ENCODE assay signal across 17 cellular contexts in genomic region chr3:168117059-168117458, GRCh38. TPM values are rescaled to one million over a fixed set of nuclear protein-coding genes. Genes with fewer than 3 reads are reported as not detected.
DNase-seq lines count a peak whose midpoint lies in the region; ATAC-seq, FAIRE-seq and TF ChIP-seq lines count a peak whose summit lies in the region.
"Had no signal": no experiment of that assay in that cellular context is flagged by ENCODE, and none has a peak within 500 bp of the region (broad histone marks: within the 10 kb centered on the region; RNA-seq: fewer than 3 reads in every experiment).

No MANE protein-coding gene starts in this region.

- H3K9ac ChIP-seq in HepG2 (ENCODE audit: insufficient read depth, low read depth, low read length) = no peak overlapping the region
- H3K9ac ChIP-seq in endodermal cell (ENCODE audit: extremely low read depth, low read length, poor library complexity, severe bottlenecking) = no peak overlapping the region
- H3K9ac ChIP-seq: parathyroid adenoma had no signal

- H3K9me3 ChIP-seq in HepG2 (ENCODE audit: low read length) (no peaks in the 10 kb centered on the region), right lobe of liver (no peaks in the 10 kb centered on the region), hepatocyte (ENCODE audit: low read depth) (no peaks in the 10 kb centered on the region), endodermal cell (ENCODE audit: control insufficient read depth, low read length) (peaks cover 7% of the 10 kb centered on the region), Peyer's patch (no peaks in the 10 kb centered on the region)
- no peaks in the 10 kb centered on the region for H3K9me3 ChIP-seq in naive thymus-derived CD4-positive, alpha-beta T cell (ENCODE audit: control insufficient read depth in 2 of 3, low read length in 3 of 3)
- H3K9me3 ChIP-seq: heart left ventricle had no signal

- CTCF ChIA-PET in HepG2 (lab: Yijun Ruan, JAX; ENCODE audit: low intra/inter-chr PET ratio, low total read pairs) = no interaction called here
- CTCF ChIA-PET in naive thymus-derived CD4-positive, alpha-beta T cell (lab: Charles Lee) = no interaction called here

- no peak for TF ChIP-seq POLR2A in HepG2 (IDR thresholded peaks at IDR 0.05; ENCODE audit: insufficient read depth in 1 of 2, low read depth in 2 of 2, low read length in 2 of 2)
- TF ChIP-seq POLR2A in right lobe of liver (IDR thresholded peaks at IDR 0.05) = no peak
- TF ChIP-seq POLR2A in Peyer's patch (IDR thresholded peaks at IDR 0.05) = no peak

- TF ChIP-seq CTCF in HepG2 (CRISPR knock-in tag; IDR thresholded peaks at IDR 0.05) (no peak), right lobe of liver (IDR thresholded peaks at IDR 0.05) (no peak), astrocyte of the cerebellum (IDR thresholded peaks at IDR 0.05; ENCODE audit: low read depth, low read length, missing control alignments) (no peak), hepatocyte (IDR thresholded peaks at IDR 0.05; ENCODE audit: poor library complexity) (no peak), endodermal cell (conservative IDR thresholded peaks at IDR 0.05) (no peak), Peyer's patch (IDR thresholded peaks at IDR 0.05) (no peak)

- 35% methylated on average over 3 of the region's 3 CpGs for WGBS in HepG2 (ENCODE audit: low lambda C conversion rate)
- WGBS in right lobe of liver (ENCODE audit: insufficient coverage, low coverage, low lambda C conversion rate, missing lambda C conversion rate) = 64% methylated on average over 3 of the region's 3 CpGs
- 52% methylated on average over 3 of the region's 3 CpGs for WGBS in hepatocyte (ENCODE audit: low lambda C conversion rate, missing lambda C conversion rate)
- WGBS in endodermal cell (ENCODE audit: insufficient coverage in 1 of 2, insufficient read length in 1 of 2), 2 experiments = 93% methylated on average over 2 of the region's 3 CpGs; no CpG with 5 or more reads in 1 of the 2 experiments

- FAIRE-seq in HepG2 (lab: Jason Lieb, UNC) = no peak
- FAIRE-seq: GM12878 had no signal

- H3K4me3 Mint-ChIP-seq in endodermal cell = no peak overlapping the region
- H3K4me3 Mint-ChIP-seq in naive thymus-derived CD4-positive, alpha-beta T cell = no peak overlapping the region
- H3K4me3 Mint-ChIP-seq: activated naive CD8-positive, alpha-beta T cell; H9 had no signal

- peaks cover 21% of the 10 kb centered on the region for H3K4me1 ChIP-seq in HepG2 (ENCODE audit: insufficient read depth, low read length)
- peaks cover 0 to 13% (median 0%) of the 10 kb centered on the region in 4 donors for H3K4me1 ChIP-seq in right lobe of liver
- peaks cover 14% of the 10 kb centered on the region for H3K4me1 ChIP-seq in hepatocyte (ENCODE audit: insufficient read depth)
- peaks cover 3% of the 10 kb centered on the region for H3K4me1 ChIP-seq in endodermal cell (ENCODE audit: control insufficient read depth, insufficient read depth, low read length)
- H3K4me1 ChIP-seq in Peyer's patch = peaks cover 0 to 24% (median 0%) of the 10 kb centered on the region in 4 donors
- no peaks in the 10 kb centered on the region for H3K4me1 ChIP-seq in naive thymus-derived CD4-positive, alpha-beta T cell (ENCODE audit: control insufficient read depth in 2 of 2, insufficient read depth in 2 of 2, low read length in 2 of 2)
- H3K4me1 ChIP-seq: parathyroid adenoma had no signal

- ATAC-seq in HepG2 (no peak), right lobe of liver (no peak)
- ATAC-seq in naive thymus-derived CD4-positive, alpha-beta T cell = no peak

- no peaks in the 10 kb centered on the region for H3K27me3 Mint-ChIP-seq in endodermal cell (ENCODE audit: insufficient read depth)
- H3K27me3 Mint-ChIP-seq in naive thymus-derived CD4-positive, alpha-beta T cell = peaks cover 0 to 4% (median 0%) of the 10 kb centered on the region in 5 donors
- H3K27me3 Mint-ChIP-seq: activated naive CD8-positive, alpha-beta T cell had no signal

- H3K4me1 Mint-ChIP-seq in endodermal cell = peaks cover 9% of the 10 kb centered on the region
- H3K4me1 Mint-ChIP-seq in naive thymus-derived CD4-positive, alpha-beta T cell = no peaks in the 10 kb centered on the region
- H3K4me1 Mint-ChIP-seq: H9 had no signal

- H3K27ac ChIP-seq in HepG2 (ENCODE audit: extremely low read length, insufficient read depth, low read length) (no peak overlapping the region), right lobe of liver (no peak overlapping the region), hepatocyte (peak overlapping the region; percentile 5), endodermal cell (ENCODE audit: low read depth, low read length) (no peak overlapping the region), Peyer's patch (peak overlapping the region in 1 of 4 donors; percentile 35)
- no peak overlapping the region for H3K27ac ChIP-seq in naive thymus-derived CD4-positive, alpha-beta T cell (ENCODE audit: low read depth, low read length)
- H3K27ac ChIP-seq: parathyroid adenoma had no signal

- in situ Hi-C loops in HepG2 (cut with HindIII; ENCODE audit: extremely low pct_ligation_motif_present, low pct_unique_long_range_greater_than_20kb) (no loop called here), astrocyte of the cerebellum (cut with HindIII; ENCODE audit: low sequenced_read_pairs) (no loop called here)

- intact Hi-C loops in HepG2 (cut with micrococcal nuclease; ENCODE audit: unreplicated experiment) = no loop called here
- intact Hi-C loops in right lobe of liver (cut with DNase I) = no loop called here
- intact Hi-C loops in naive thymus-derived CD4-positive, alpha-beta T cell (cut with micrococcal nuclease) = no loop called here

- H3K27me3 ChIP-seq in HepG2 (ENCODE audit: control insufficient read depth in 1 of 2, insufficient read depth in 2 of 2, low read length in 2 of 2) (no peaks in the 10 kb centered on the region), right lobe of liver (no peaks in the 10 kb centered on the region), hepatocyte (no peaks in the 10 kb centered on the region), endodermal cell (ENCODE audit: control insufficient read depth, insufficient read depth, low read length, poor library complexity, severe bottlenecking) (no peaks in the 10 kb centered on the region), Peyer's patch (no peaks in the 10 kb centered on the region)
- H3K27me3 ChIP-seq in naive thymus-derived CD4-positive, alpha-beta T cell (ENCODE audit: control insufficient read depth in 2 of 2, insufficient read depth in 2 of 2, low read length in 2 of 2) = no peaks in the 10 kb centered on the region
- H3K27me3 ChIP-seq: heart left ventricle had no signal

- H3K9me3 Mint-ChIP-seq in endodermal cell = no peaks in the 10 kb centered on the region
- peaks cover 0 to 9% (median 0%) of the 10 kb centered on the region in 11 donors for H3K9me3 Mint-ChIP-seq in naive thymus-derived CD4-positive, alpha-beta T cell
- H3K9me3 Mint-ChIP-seq: H9 had no signal

- no peak for TF ChIP-seq EP300 in HepG2 (IDR thresholded peaks at IDR 0.05; ENCODE audit: low read depth in 2 of 2, low read length in 2 of 2)
- TF ChIP-seq EP300 in HepG2 (CRISPR knock-in tag; IDR thresholded peaks at IDR 0.05; ENCODE audit: borderline replicate concordance) = no peak

- no peak for TF ChIP-seq RAD21 in HepG2 (CRISPR knock-in tag; IDR thresholded peaks at IDR 0.05)

- H3K36me3 ChIP-seq in HepG2 (replicated peaks in 1 of 2; ENCODE audit: control insufficient read depth in 1 of 2, insufficient read depth in 2 of 2, low read length in 2 of 2) (no peaks in the 10 kb centered on the region), right lobe of liver (no peaks in the 10 kb centered on the region), hepatocyte (replicated peaks; ENCODE audit: insufficient read depth, low read depth) (no peaks in the 10 kb centered on the region), endodermal cell (ENCODE audit: control insufficient read depth, insufficient read depth, low read length) (no peaks in the 10 kb centered on the region), Peyer's patch (no peaks in the 10 kb centered on the region)
- H3K36me3 ChIP-seq in naive thymus-derived CD4-positive, alpha-beta T cell (ENCODE audit: control insufficient read depth in 2 of 3, insufficient read depth in 3 of 3, low read length in 3 of 3) = no peaks in the 10 kb centered on the region
- H3K36me3 ChIP-seq: heart left ventricle had no signal

- H2AFZ ChIP-seq in HepG2 (ENCODE audit: low read length) (no peak overlapping the region), hepatocyte (peak overlapping the region; percentile 20)

- H3K79me2 ChIP-seq in HepG2 (ENCODE audit: insufficient read depth, low read length) (no peaks in the 10 kb centered on the region), hepatocyte (no peaks in the 10 kb centered on the region)
- H3K79me2 ChIP-seq: parathyroid adenoma had no signal

- no peak for DNase-seq in HepG2 (ENCODE audit: low spot score)
- DNase-seq in right lobe of liver = no peak
- peak; percentile 67 for DNase-seq in astrocyte of the cerebellum (ENCODE audit: low read depth)
- no peak for DNase-seq in hepatocyte (ENCODE audit: low spot score)
- no peak for DNase-seq in endodermal cell
- DNase-seq in Peyer's patch = no peak
- no peak for DNase-seq in naive thymus-derived CD4-positive, alpha-beta T cell
- no peak for DNase-seq in T1000 (lab: John Stamatoyannopoulos, UW)
- DNase-seq: DMS 273 treated with DMSO at 0.1 percent for 48 hours, H9, MV-4-11, NCI-H524 treated with DMSO at 0.1 percent for 48 hours, SHP77 treated with DMSO at 0.1 percent for 48 hours had no signal

- H3K27ac Mint-ChIP-seq in endodermal cell = no peak overlapping the region
- no peak overlapping the region for H3K27ac Mint-ChIP-seq in naive thymus-derived CD4-positive, alpha-beta T cell
- H3K27ac Mint-ChIP-seq: activated naive CD8-positive, alpha-beta T cell; H9 had no signal

- POLR2A ChIA-PET in HepG2 (lab: Yijun Ruan, JAX) = no interaction called here
- POLR2A ChIA-PET in naive thymus-derived CD4-positive, alpha-beta T cell (lab: Charles Lee) = no interaction called here

- peak overlapping the region; percentile 62; the same call in 1 of the 2 replicates for H3K4me2 ChIP-seq in HepG2 (ENCODE audit: low read depth, low read length)
- no peak overlapping the region for H3K4me2 ChIP-seq in hepatocyte

- H3K4me3 ChIP-seq in HepG2 (replicated peaks in 1 of 3; ENCODE audit: insufficient read depth in 1 of 3, low read depth in 2 of 3, low read length in 3 of 3) = no peak overlapping the region
- no peak overlapping the region for H3K4me3 ChIP-seq in right lobe of liver
- no peak overlapping the region for H3K4me3 ChIP-seq in astrocyte of the cerebellum (ENCODE audit: low read depth, low read length)
- no peak overlapping the region for H3K4me3 ChIP-seq in hepatocyte
- no peak overlapping the region for H3K4me3 ChIP-seq in endodermal cell (ENCODE audit: low read length)
- no peak overlapping the region for H3K4me3 ChIP-seq in Peyer's patch
- no peak overlapping the region for H3K4me3 ChIP-seq in naive thymus-derived CD4-positive, alpha-beta T cell (ENCODE audit: low read length)
- H3K4me3 ChIP-seq: GM12878, heart left ventricle had no signal

- BruUV-seq in HepG2 (replicated peaks; lab: Mats Ljungman, UMichigan) = no TSS peak

- H3K36me3 Mint-ChIP-seq in endodermal cell (ENCODE audit: low read depth) = no peaks in the 10 kb centered on the region
- H3K36me3 Mint-ChIP-seq in naive thymus-derived CD4-positive, alpha-beta T cell = no peaks in the 10 kb centered on the region
- H3K36me3 Mint-ChIP-seq: activated naive CD8-positive, alpha-beta T cell had no signal

- H4K20me1 ChIP-seq in HepG2 (ENCODE audit: insufficient read depth, low read length) (no peaks in the 10 kb centered on the region), hepatocyte (ENCODE audit: insufficient read depth, poor library complexity, severe bottlenecking) (no peaks in the 10 kb centered on the region)

- no peaks in the 10 kb centered on the region for H3K9me2 ChIP-seq in hepatocyte (replicated peaks; ENCODE audit: insufficient read depth)

RNA-seq across cellular contexts. Expression of gene GOLIM4, which starts 21.3 kb away (rescaled TPM):
- 31.5 and 47.7 TPM in 2 replicates for total RNA-seq in HepG2 (2016; rRNA removed; fragmentation: Illumina TruSeq; extraction: Trizol)
- 7.7 and 9.3 TPM in 2 replicates for total RNA-seq in HepG2 (2016; cell fraction: cytosol; rRNA removed; fragmentation: Illumina TruSeq; extraction: Trizol; ENCODE audit: low read depth)
- total RNA-seq in HepG2 (2016; cell fraction: insoluble cytoplasmic fraction; rRNA removed; fragmentation: Illumina TruSeq; extraction: Trizol) = 33.4 and 49.5 TPM in 2 replicates
- total RNA-seq in HepG2 (2016; cell fraction: membrane; rRNA removed; fragmentation: Illumina TruSeq; extraction: Trizol) = 11.5 and 12.4 TPM in 2 replicates
- 45.0 and 48.7 TPM in 2 replicates for total RNA-seq in HepG2 (2016; cell fraction: nucleus; rRNA removed; fragmentation: Illumina TruSeq; extraction: Trizol)
- polyA plus RNA-seq in HepG2 (2011; rRNA removed) = 10.8 and 10.9 TPM in 2 replicates
- polyA plus RNA-seq in HepG2 (2011; cell fraction: cytosol; rRNA removed) = 13.3 and 13.6 TPM in 2 replicates
- 12.0 and 12.4 TPM in 2 replicates for polyA plus RNA-seq in HepG2 (2011; cell fraction: nucleus; rRNA removed)
- 26.9 and 28.2 TPM in 2 replicates for polyA plus RNA-seq in HepG2 (2012)
- polyA plus RNA-seq in HepG2 (2016; cell fraction: cytosol; fragmentation: Illumina TruSeq; extraction: Trizol; ENCODE audit: low read depth) = 1.1 and 1.4 TPM in 2 replicates
- 26.8 and 32.2 TPM in 2 replicates for polyA plus RNA-seq in HepG2 (2016; cell fraction: insoluble cytoplasmic fraction; fragmentation: Illumina TruSeq; extraction: Trizol; ENCODE audit: low read depth)
- polyA plus RNA-seq in HepG2 (2016; cell fraction: membrane; fragmentation: Illumina TruSeq; extraction: Trizol; ENCODE audit: low read depth) = 3.4 and 3.7 TPM in 2 replicates
- 44.3 and 45.5 TPM in 2 replicates for polyA plus RNA-seq in HepG2 (2016; cell fraction: nucleus; fragmentation: Illumina TruSeq; extraction: Trizol; ENCODE audit: insufficient read depth, low read depth)
- 15.3 and 32.9 TPM in 2 replicates for polyA minus RNA-seq in HepG2 (2011; rRNA and poly(A)+ RNA removed; ENCODE audit: low replicate concordance)
- polyA minus RNA-seq in HepG2 (2011; cell fraction: cytosol; rRNA and poly(A)+ RNA removed) = 24.1 and 25.6 TPM in 2 replicates
- 36.9 and 37.2 TPM in 2 replicates for polyA minus RNA-seq in HepG2 (2011; cell fraction: nucleus; rRNA and poly(A)+ RNA removed)
- 10 to 100 TPM; 33.3 to 44.9 (median 36.6) TPM for total RNA-seq in right lobe of liver
- 67.2 and 67.7 TPM in 2 replicates for total RNA-seq in hepatocyte
- polyA plus RNA-seq in hepatocyte = 38.8 and 45.3 TPM in 2 replicates
- total RNA-seq in endodermal cell = 10 to 100 TPM; 19.3 to 19.9 TPM
- polyA plus RNA-seq in endodermal cell (2013, experiment 1 of 2) = 58.6 TPM
- 58.6 TPM for polyA plus RNA-seq in endodermal cell (2013, experiment 2 of 2)
- total RNA-seq in Peyer's patch = 100 to 1,000 TPM; 102 to 186 (median 139) TPM
- total RNA-seq in naive thymus-derived CD4-positive, alpha-beta T cell = 1 to 10 TPM in 3 of 5 experiments, under 1 TPM in 2; 0.43 to 5.5 (median 1.0) TPM
- polyA plus RNA-seq in naive thymus-derived CD4-positive, alpha-beta T cell = not detected
